ENCODE assay signal across 9 cellular contexts in the genomic region with DNA sequence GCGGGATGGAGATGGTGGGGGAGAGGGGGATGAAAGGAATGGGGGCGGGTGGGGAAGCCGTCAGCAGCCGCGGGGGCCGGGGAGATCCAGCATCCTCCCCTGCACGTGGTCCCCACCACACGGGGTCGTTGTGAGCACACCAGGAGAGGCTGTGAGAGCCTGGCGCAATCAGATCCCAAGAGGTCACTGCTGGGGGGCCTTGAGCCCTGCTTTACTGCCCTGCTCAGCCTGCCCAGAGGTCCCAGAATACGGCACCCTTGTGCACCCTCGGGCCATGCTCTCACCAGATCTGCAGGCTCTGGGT. TPM values are rescaled to one million over a fixed set of nuclear protein-coding genes. Genes with fewer than 3 reads are reported as not detected.
DNase-seq lines count a peak whose midpoint lies in the region; ATAC-seq, FAIRE-seq and TF ChIP-seq lines count a peak whose summit lies in the region.
"Had no signal": no experiment of that assay in that cellular context is flagged by ENCODE, and none has a peak within 500 bp of the region (broad histone marks: within the 10 kb centered on the region; RNA-seq: fewer than 3 reads in every experiment).

No MANE protein-coding gene starts in this region.

- no peak overlapping the region for H3K27ac Mint-ChIP-seq in endothelial cell (ENCODE audit: unreplicated experiment)
- no peak overlapping the region for H3K27ac Mint-ChIP-seq in osteocyte (ENCODE audit: unreplicated experiment)

- H3K4me3 Mint-ChIP-seq in endothelial cell (ENCODE audit: unreplicated experiment) (no peak overlapping the region), osteocyte (ENCODE audit: unreplicated experiment) (no peak overlapping the region)

- H3K27me3 Mint-ChIP-seq in endothelial cell (ENCODE audit: unreplicated experiment) (peaks cover 3% of the 10 kb centered on the region), osteocyte (ENCODE audit: unreplicated experiment) (peaks cover 7% of the 10 kb centered on the region)

- H3K36me3 Mint-ChIP-seq in endothelial cell (ENCODE audit: low read depth, unreplicated experiment): no peaks in the 10 kb centered on the region
- H3K36me3 Mint-ChIP-seq in osteocyte (ENCODE audit: unreplicated experiment): peaks cover 6% of the 10 kb centered on the region

- H3K4me1 Mint-ChIP-seq in endothelial cell (ENCODE audit: unreplicated experiment) (no peaks in the 10 kb centered on the region), osteocyte (ENCODE audit: unreplicated experiment) (no peaks in the 10 kb centered on the region)

- TF ChIP-seq POLR2A in GM12891 (IDR thresholded peaks at IDR 0.05; ENCODE audit: low read depth, low read length): no peak

- H3K9me3 Mint-ChIP-seq in endothelial cell (ENCODE audit: unreplicated experiment): no peaks in the 10 kb centered on the region
- no peaks in the 10 kb centered on the region for H3K9me3 Mint-ChIP-seq in osteocyte (ENCODE audit: unreplicated experiment)

- peak; percentile 9 for FAIRE-seq in GM12891 (lab: Jason Lieb, UNC)
- FAIRE-seq: endometrium had no signal

- TF ChIP-seq CTCF in endothelial cell (IDR thresholded peaks at IDR 0.05; ENCODE audit: unreplicated experiment) (no peak), osteocyte (IDR thresholded peaks at IDR 0.05) (peak; percentile 51)

- DNase-seq in GM12891 (ENCODE audit: insufficient read length, low spot score): peak; percentile 71
- DNase-seq in NCI-H524 (lab: John Stamatoyannopoulos, UW): peak; percentile 70 to 84
- DNase-seq in endothelial cell (ENCODE audit: low spot score): peak; percentile 62
- DNase-seq in osteocyte (ENCODE audit: extremely low spot score, unreplicated experiment): no peak
- no peak for DNase-seq in stimulated activated naive CD4-positive, alpha-beta T cell treated with Interleukin-2 at 50 U/mL for 16 hours (lab: John Stamatoyannopoulos, UW)
- no peak for DNase-seq in epidermal melanocyte (ENCODE audit: insufficient read length, low spot score)

- ATAC-seq in GM21786 (IDR thresholded peaks at IDR 0.05; ENCODE audit: unreplicated experiment) (no peak), GM21529 (IDR thresholded peaks at IDR 0.05; ENCODE audit: unreplicated experiment) (no peak)

TF ChIP-seq in GM12891, 5 proteins besides CTCF, POLR2A, EP300 and RAD21:
- TF ChIP-seq PAX5 (IDR thresholded peaks at IDR 0.05; ENCODE audit: insufficient read depth, low read length, severe bottlenecking) (no peak), POLR2AphosphoS5 (IDR thresholded peaks at IDR 0.05; ENCODE audit: low read depth, low read length) (no peak), TAF1 (IDR thresholded peaks at IDR 0.05; ENCODE audit: low read depth, low read length) (no peak), SPI1 (IDR thresholded peaks at IDR 0.05; ENCODE audit: low read depth, low read length) (no peak), POU2F2 (IDR thresholded peaks at IDR 0.05; ENCODE audit: low read depth, low read length) (no peak)

RNA-seq across cellular contexts. Expression of a gene that starts 7.4 kb away (rescaled TPM):
- 0.03 TPM for polyA plus RNA-seq in GM12891 (2012; ENCODE audit: low read depth, missing spikeins)
- total RNA-seq in endothelial cell (ENCODE audit: unreplicated experiment) (not detected), osteocyte (not detected in 2 replicates)

RNA-seq across cellular contexts. Expression of a gene that starts 39.6 kb away (rescaled TPM):
- polyA plus RNA-seq in GM12891 (2012; ENCODE audit: low read depth, missing spikeins): 21.9 TPM
- total RNA-seq in endothelial cell (ENCODE audit: unreplicated experiment) (20.2 TPM), osteocyte (22.7 and 25.0 TPM in 2 replicates)

RNA-seq across cellular contexts. Expression of a gene that starts 40.0 kb away (rescaled TPM):
- polyA plus RNA-seq in GM12891 (2012; ENCODE audit: low read depth, missing spikeins): 192 TPM
- total RNA-seq in endothelial cell (ENCODE audit: unreplicated experiment) (84.6 TPM), osteocyte (66.0 and 77.4 TPM in 2 replicates)

Comparison
In these comparisons a context has a peak if more than half of its experiments do, and no peak if none do; other contexts are left out.
1. DNase-seq: peak in GM12891 (single experiment), NCI-H524 (2 of 2) and endothelial cell (single experiment); none in osteocyte (single experiment), stimulated activated naive CD4-positive, alpha-beta T cell treated with Interleukin-2 at 50 U/mL for 16 hours (single experiment) and epidermal melanocyte (single experiment).